Comparison of ENCODE assay signal across 1 cellular context in genomic region chr2:120749506-120750431, GRCh38.
TF ChIP-seq lines count a peak whose summit lies in the region.

No MANE protein-coding gene starts in this region.

TF ChIP-seq in WTC11, 78 proteins besides CTCF, POLR2A, EP300 and RAD21 (continued from another document):
- TF ChIP-seq MAX (CRISPR knock-in tag; IDR thresholded peaks at IDR 0.05) (peak; percentile 26; the same call in 1 of the 2 replicates), OVOL2 (CRISPR knock-in tag; IDR thresholded peaks at IDR 0.05; ENCODE audit: borderline replicate concordance) (no peak)
